Comparison of ENCODE assay signal across 1 cellular context in genomic region chr20:45861157-45862075, GRCh38.
TF ChIP-seq lines count a peak whose summit lies in the region.

No MANE protein-coding gene starts in this region.

TF ChIP-seq in K562, 482 proteins besides CTCF, POLR2A, EP300 and RAD21:
- TF ChIP-seq ZNF407 (IDR thresholded peaks at IDR 0.05; ENCODE audit: low read depth) (no peak), TAF15 (IDR thresholded peaks at IDR 0.05; ENCODE audit: low read depth, low read length) (no peak), NBN (IDR thresholded peaks at IDR 0.05; ENCODE audit: low read depth) (no peak), NFIC (IDR thresholded peaks at IDR 0.05) (peak; percentile 88), FOXA1 (IDR thresholded peaks at IDR 0.05; ENCODE audit: borderline replicate concordance) (no peak), ETS1 (conservative IDR thresholded peaks at IDR 0.05; ENCODE audit: control insufficient read depth, low read depth, low read length) (no peak)
